ENCODE assay signal across 19 cellular contexts in genomic region chr4:185874516-185875230, GRCh38.
DNase-seq lines count a peak whose midpoint lies in the region; FAIRE-seq and TF ChIP-seq lines count a peak whose summit lies in the region.
"Had no signal": no experiment of that assay in that cellular context is flagged by ENCODE, and none has a peak within 500 bp of the region (broad histone marks: within the 10 kb centered on the region; RNA-seq: fewer than 3 reads in every experiment).

No MANE protein-coding gene starts in this region.

- peaks cover 5% of the 10 kb centered on the region for H3K9me3 Mint-ChIP-seq in activated naive CD4-positive, alpha-beta T cell treated with anti-CD3 and anti-CD28 coated beads for 36 hours
- H3K9me3 Mint-ChIP-seq: activated CD4-positive, alpha-beta T cell treated with anti-CD3 and anti-CD28 coated beads, Interleukin-2, amount 10 ng/mL, durations not matched to agents 7 days and 5 days had no signal

- intact Hi-C loops in activated naive CD4-positive, alpha-beta T cell treated with anti-CD3 and anti-CD28 coated beads for 36 hours (cut with micrococcal nuclease) = loop anchor here (10.0 kb wide), 1 partner anchor 1390 kb away; no protein-coding TSS in a partner anchor

- peaks cover 2% of the 10 kb centered on the region for H3K27me3 Mint-ChIP-seq in activated naive CD4-positive, alpha-beta T cell treated with anti-CD3 and anti-CD28 coated beads for 36 hours (ENCODE audit: low read depth)
- H3K27me3 Mint-ChIP-seq: activated CD4-positive, alpha-beta T cell treated with anti-CD3 and anti-CD28 coated beads, Interleukin-2, amount 10 ng/mL, durations not matched to agents 7 days and 5 days had no signal

- H3K4me3 Mint-ChIP-seq in activated naive CD4-positive, alpha-beta T cell treated with anti-CD3 and anti-CD28 coated beads for 36 hours = no peak overlapping the region
- H3K4me3 Mint-ChIP-seq: activated CD4-positive, alpha-beta T cell treated with anti-CD3 and anti-CD28 coated beads, Interleukin-2, amount 10 ng/mL, durations not matched to agents 7 days and 5 days; naive thymus-derived CD4-positive, alpha-beta T cell had no signal

- no peaks in the 10 kb centered on the region for H3K36me3 Mint-ChIP-seq in activated naive CD4-positive, alpha-beta T cell treated with anti-CD3 and anti-CD28 coated beads for 36 hours (ENCODE audit: low read depth)
- H3K36me3 Mint-ChIP-seq: naive thymus-derived CD4-positive, alpha-beta T cell had no signal

- H3K4ac ChIP-seq in mesenchymal stem cell (ENCODE audit: low read depth in 1 of 2, low read length in 2 of 2) = no peak overlapping the region

- peak overlapping the region; percentile 33 for H3K9ac ChIP-seq in mesenchymal stem cell (ENCODE audit: low read length)

- CTCF ChIA-PET in BJ (lab: Yijun Ruan, JAX) = no interaction called here
- CTCF ChIA-PET in activated naive CD4-positive, alpha-beta T cell treated with anti-CD3 and anti-CD28 coated beads for 36 hours (lab: Charles Lee) = interaction anchor here (0.8 kb wide), 1 partner anchor 693 kb away, joined by 4 read pairs; no protein-coding TSS in a partner anchor

- H3K18ac ChIP-seq in mesenchymal stem cell (ENCODE audit: low read depth in 1 of 2, low read length in 2 of 2) = no peak overlapping the region

- H3K14ac ChIP-seq in mesenchymal stem cell (ENCODE audit: low read length in 2 of 2) = no peak overlapping the region

- FAIRE-seq in RCC 7860 (lab: Jason Lieb, UNC) = peak; percentile 76

- no peaks in the 10 kb centered on the region for H3K4me1 Mint-ChIP-seq in activated naive CD4-positive, alpha-beta T cell treated with anti-CD3 and anti-CD28 coated beads for 36 hours (ENCODE audit: low read depth)
- H3K4me1 Mint-ChIP-seq: activated CD4-positive, alpha-beta T cell treated with anti-CD3 and anti-CD28 coated beads, Interleukin-2, amount 10 ng/mL, durations not matched to agents 7 days and 5 days; naive thymus-derived CD4-positive, alpha-beta T cell had no signal

- no peak overlapping the region for H4K8ac ChIP-seq in mesenchymal stem cell (ENCODE audit: low read length)

- no peak overlapping the region for H4K91ac ChIP-seq in mesenchymal stem cell (ENCODE audit: low read length)

- peaks cover 2% of the 10 kb centered on the region for H3K4me1 ChIP-seq in mesenchymal stem cell (ENCODE audit: control insufficient read depth, insufficient read depth, low read depth, low read length)
- H3K4me1 ChIP-seq: tibial nerve had no signal

- H3K23ac ChIP-seq in mesenchymal stem cell (ENCODE audit: low read length in 2 of 2) = no peak overlapping the region

- no peaks in the 10 kb centered on the region for H3K79me1 ChIP-seq in mesenchymal stem cell (replicated peaks; ENCODE audit: low read length, poor library complexity, severe bottlenecking)

- no peak for TF ChIP-seq CTCF in BJ (IDR thresholded peaks at IDR 0.05; ENCODE audit: insufficient read depth, low read depth, low read length)
- TF ChIP-seq CTCF in epithelial cell of esophagus (IDR thresholded peaks at IDR 0.05; ENCODE audit: insufficient read depth, low read depth, low read length, missing control alignments) = no peak

- no peak overlapping the region for H2BK120ac ChIP-seq in mesenchymal stem cell (ENCODE audit: low read depth, low read length)

- POLR2A ChIA-PET in BJ (lab: Charles Lee) = no interaction called here

- H2AK5ac ChIP-seq in mesenchymal stem cell (ENCODE audit: low read length, severe bottlenecking) = no peak overlapping the region

- H3K36me3 ChIP-seq in BJ (ENCODE audit: control insufficient read depth, insufficient read depth, low read length) = no peaks in the 10 kb centered on the region
- H3K36me3 ChIP-seq in mesenchymal stem cell (ENCODE audit: control insufficient read depth in 1 of 2, insufficient read depth in 2 of 2, low read depth in 1 of 2, low read length in 2 of 2) = no peaks in the 10 kb centered on the region
- H3K36me3 ChIP-seq: tibial nerve had no signal

- H3K4me3 ChIP-seq in BJ (ENCODE audit: low read depth, low read length) (no peak overlapping the region), epithelial cell of esophagus (ENCODE audit: low read length) (no peak overlapping the region), mesenchymal stem cell (ENCODE audit: insufficient read depth in 1 of 2, low read depth in 1 of 2, low read length in 2 of 2) (no peak overlapping the region)
- H3K4me3 ChIP-seq: tibial nerve had no signal

- no peak overlapping the region for H3K4me2 ChIP-seq in mesenchymal stem cell (ENCODE audit: low read length, poor library complexity, severe bottlenecking)

- no peak overlapping the region for H3K27ac Mint-ChIP-seq in activated naive CD4-positive, alpha-beta T cell treated with anti-CD3 and anti-CD28 coated beads for 36 hours
- H3K27ac Mint-ChIP-seq: activated CD4-positive, alpha-beta T cell treated with anti-CD3 and anti-CD28 coated beads, Interleukin-2, amount 10 ng/mL, durations not matched to agents 7 days and 5 days; naive thymus-derived CD4-positive, alpha-beta T cell had no signal

- H3K27ac ChIP-seq in mesenchymal stem cell (ENCODE audit: low read length, poor library complexity, severe bottlenecking) = no peak overlapping the region
- H3K27ac ChIP-seq: C4-2B, tibial nerve had no signal

- DNase-seq in BJ (ENCODE audit: low read depth) = peak; percentile 13
- DNase-seq in RCC 7860 (ENCODE audit: low spot score) = peak; percentile 13
- DNase-seq in epithelial cell of esophagus (ENCODE audit: low read depth) = peak; percentile 76
- DNase-seq in mesenchymal stem cell = peak; percentile 64
- no peak for DNase-seq in DMS153 (lab: John Stamatoyannopoulos, UW)
- no peak for DNase-seq in NCI-H345 (lab: John Stamatoyannopoulos, UW)
- DNase-seq in DMS79 treated with DMSO at 0.1 percent for 48 hours (lab: John Stamatoyannopoulos, UW) = no peak
- no peak for DNase-seq in activated naive CD4-positive, alpha-beta T cell treated with anti-CD3 and anti-CD28 coated beads for 36 hours
- DNase-seq: activated CD4-positive, alpha-beta T cell treated with anti-CD3 and anti-CD28 coated beads, Interleukin-2, amount 10 ng/mL, durations not matched to agents 7 days and 5 days; activated T-cell treated with anti-CD3 and anti-CD28 coated beads, Interleukin-2, amount 50 U/mL, for 48 hours; GDM1; KBM-7; naive thymus-derived CD4-positive, alpha-beta T cell; NCI-H1436; NCI-H524; stimulated activated CD4-positive, alpha-beta T cell treated with anti-CD3 and anti-CD28 coated beads, Interleukin-2, amount 100 ng/mL, for 24 hours; T-helper 2 cell had no signal

- H3K9me3 ChIP-seq in mesenchymal stem cell (ENCODE audit: control insufficient read depth, low read length) = no peaks in the 10 kb centered on the region
- H3K9me3 ChIP-seq: tibial nerve had no signal

- H2AFZ ChIP-seq in mesenchymal stem cell (ENCODE audit: low read depth, low read length) = no peak overlapping the region

- H3K27me3 ChIP-seq in BJ (ENCODE audit: control insufficient read depth, insufficient read depth, low read length) (no peaks in the 10 kb centered on the region), mesenchymal stem cell (ENCODE audit: control insufficient read depth in 1 of 2, insufficient read depth in 1 of 2, low read length in 2 of 2) (no peaks in the 10 kb centered on the region)
- H3K27me3 ChIP-seq: tibial nerve had no signal

- no CpG with 5 or more reads among the region's 3 CpGs for WGBS in mesenchymal stem cell

- H2BK5ac ChIP-seq in mesenchymal stem cell (ENCODE audit: low read depth, low read length, poor library complexity, severe bottlenecking) = no peak overlapping the region

- no peak overlapping the region for H2BK12ac ChIP-seq in mesenchymal stem cell (ENCODE audit: low read length in 2 of 2)

- H2BK15ac ChIP-seq in mesenchymal stem cell (ENCODE audit: low read depth, poor library complexity, severe bottlenecking) = no peak overlapping the region

Comparison
In these comparisons a context has a peak if more than half of its experiments do, and no peak if none do; other contexts are left out.
1. DNase-seq: peak in BJ (single experiment), RCC 7860 (single experiment), epithelial cell of esophagus (single experiment) and mesenchymal stem cell (single experiment); none in DMS153 (single experiment), NCI-H345 (single experiment), DMS79 treated with DMSO at 0.1 percent for 48 hours (single experiment) and activated naive CD4-positive, alpha-beta T cell treated with anti-CD3 and anti-CD28 coated beads for 36 hours (single experiment).